8 cellular contexts compared by ENCODE assay signal in the genomic region with DNA sequence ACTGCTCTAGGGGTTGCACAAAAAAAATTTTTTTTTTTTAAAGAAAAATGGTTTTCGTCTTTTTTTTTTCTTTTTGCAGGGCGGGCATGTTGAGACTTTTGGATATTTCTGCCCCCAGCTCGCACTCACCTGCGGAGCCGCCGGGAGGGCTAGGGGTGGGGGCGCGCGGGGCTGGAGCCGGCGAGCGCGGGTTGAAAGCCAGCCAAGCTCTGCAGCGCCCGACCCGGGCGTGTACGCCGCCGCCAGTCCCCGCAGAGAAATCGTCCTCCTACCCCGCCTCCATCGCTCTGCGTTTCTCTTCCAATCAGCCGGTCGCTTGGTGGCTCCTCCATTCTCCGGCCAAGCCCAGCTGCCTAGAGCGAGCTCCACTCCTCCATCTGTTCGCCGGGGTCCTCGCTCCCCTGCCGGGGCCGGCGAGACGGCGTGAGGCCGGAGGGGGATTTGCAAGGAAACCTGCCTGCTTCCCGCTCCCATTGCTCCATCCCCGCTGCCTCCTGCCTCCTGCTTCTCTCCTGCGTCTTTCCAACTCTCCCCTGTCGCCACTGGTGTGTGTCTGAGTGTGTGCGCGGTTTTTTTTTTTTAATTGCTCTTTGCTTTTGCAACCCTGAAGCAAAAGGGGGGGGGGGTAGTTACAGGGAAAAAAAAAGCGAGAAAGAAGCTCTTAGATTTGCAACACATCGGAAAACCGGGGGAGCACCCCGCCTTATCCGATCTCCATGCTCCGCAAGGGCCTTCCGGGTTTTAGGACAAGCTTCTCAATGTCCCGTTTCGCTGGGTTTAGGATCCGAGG. TPM values are rescaled to one million over a fixed set of nuclear protein-coding genes. Genes with fewer than 3 reads are reported as not detected.
A peak's percentile ranks its signal among the peaks of the same experiment; 100 is the strongest.
DNase-seq lines count a peak whose midpoint lies in the region; ATAC-seq, FAIRE-seq and TF ChIP-seq lines count a peak whose summit lies in the region.

No MANE protein-coding gene starts in this region.

- peaks cover 20% of the 10 kb centered on the region for H3K4me1 Mint-ChIP-seq in T-helper 1 cell treated with Interleukin-12 subunit alpha and Interleukin-12 subunit beta and Interleukin-4 antibody, amounts not matched to agents 30 μg/mL and 1 μg/mL, for 36 hours (ENCODE audit: low read depth)
- H3K4me1 Mint-ChIP-seq in progenitor cell of endocrine pancreas (ENCODE audit: low read depth), result peaks cover 14% of the 10 kb centered on the region

- H3K27ac ChIP-seq in ascending aorta (peak overlapping the region; percentile 91 to 99), right cardiac atrium (ENCODE audit: low read length) (peak overlapping the region; percentile 95)

- peak; percentile 66 for FAIRE-seq in GM12891 (lab: Jason Lieb, UNC)

- peak; percentile 58 for TF ChIP-seq POLR2A in GM12891 (IDR thresholded peaks at IDR 0.05; ENCODE audit: low read depth, low read length)

- under 1% methylated on average over 54 of the region's 54 CpGs for WGBS in right cardiac atrium

- ATAC-seq in right cardiac atrium (peak; percentile 64 to 68), HG03039 (IDR thresholded peaks at IDR 0.05; ENCODE audit: unreplicated experiment) (no peak), HG03175 (IDR thresholded peaks at IDR 0.05; ENCODE audit: unreplicated experiment) (no peak)

- peak overlapping the region; percentile 91 for H3K27ac Mint-ChIP-seq in T-helper 1 cell treated with Interleukin-12 subunit alpha and Interleukin-12 subunit beta and Interleukin-4 antibody, amounts not matched to agents 30 μg/mL and 1 μg/mL, for 36 hours
- peak overlapping the region; percentile 90 for H3K27ac Mint-ChIP-seq in progenitor cell of endocrine pancreas

- H3K4me3 ChIP-seq in ascending aorta (peak overlapping the region; percentile 88 to 95), right cardiac atrium (ENCODE audit: low read length) (peak overlapping the region; percentile 98)

- intact Hi-C loops in ascending aorta (cut with DNase I), result no loop called here
- intact Hi-C loops in right cardiac atrium (cut with DNase I), result loop anchor here in 2 of 4 donors (2.0 to 5.0 kb wide), 2 partner anchors 101 to 104 kb away; partner anchors contain the start of gene SLC25A39 (in 2 of the 2)

- H3K36me3 ChIP-seq in ascending aorta, result peaks cover 2 to 10% of the 10 kb centered on the region in 2 donors

- H3K27me3 ChIP-seq in ascending aorta (no peaks in the 10 kb centered on the region), right cardiac atrium (ENCODE audit: control insufficient read depth, insufficient read depth) (no peaks in the 10 kb centered on the region)

- no peaks in the 10 kb centered on the region for H3K9me3 ChIP-seq in ascending aorta
- no peaks in the 10 kb centered on the region for H3K9me3 ChIP-seq in right cardiac atrium (ENCODE audit: control insufficient read depth, low read length)

- peaks cover 6% of the 10 kb centered on the region for H3K27me3 Mint-ChIP-seq in T-helper 1 cell treated with Interleukin-12 subunit alpha and Interleukin-12 subunit beta and Interleukin-4 antibody, amounts not matched to agents 30 μg/mL and 1 μg/mL, for 36 hours (ENCODE audit: low read depth)
- no peaks in the 10 kb centered on the region for H3K27me3 Mint-ChIP-seq in progenitor cell of endocrine pancreas

- no peaks in the 10 kb centered on the region for H3K9me3 Mint-ChIP-seq in T-helper 1 cell treated with Interleukin-12 subunit alpha and Interleukin-12 subunit beta and Interleukin-4 antibody, amounts not matched to agents 30 μg/mL and 1 μg/mL, for 36 hours
- no peaks in the 10 kb centered on the region for H3K9me3 Mint-ChIP-seq in progenitor cell of endocrine pancreas (ENCODE audit: low read depth)

- TF ChIP-seq CTCF in ascending aorta (IDR thresholded peaks at IDR 0.05), result peak in 1 of 3 experiments; percentile 7
- TF ChIP-seq CTCF in progenitor cell of endocrine pancreas (IDR thresholded peaks at IDR 0.05; ENCODE audit: unreplicated experiment), result no peak

- H3K36me3 Mint-ChIP-seq in T-helper 1 cell treated with Interleukin-12 subunit alpha and Interleukin-12 subunit beta and Interleukin-4 antibody, amounts not matched to agents 30 μg/mL and 1 μg/mL, for 36 hours (ENCODE audit: low read depth), result peaks cover 16% of the 10 kb centered on the region
- peaks cover 7% of the 10 kb centered on the region for H3K36me3 Mint-ChIP-seq in progenitor cell of endocrine pancreas (ENCODE audit: insufficient read depth)

- DNase-seq in GM12891 (ENCODE audit: insufficient read length, low spot score) (peak; percentile 66), NCI-H187 (lab: John Stamatoyannopoulos, UW) (peak; percentile 26 to 52), ascending aorta (ENCODE audit: low spot score in 2 of 2) (peak in 1 of 2 donors; percentile 85), right cardiac atrium (peak; percentile 85 to 93 (median 93)), progenitor cell of endocrine pancreas (ENCODE audit: low spot score, unreplicated experiment) (peak; percentile 62)

- peaks cover 17 to 25% of the 10 kb centered on the region in 2 donors for H3K4me1 ChIP-seq in ascending aorta
- peaks cover 14% of the 10 kb centered on the region for H3K4me1 ChIP-seq in right cardiac atrium (ENCODE audit: control insufficient read depth, insufficient read depth, low read length)

- peak overlapping the region; percentile 91 for H3K4me3 Mint-ChIP-seq in T-helper 1 cell treated with Interleukin-12 subunit alpha and Interleukin-12 subunit beta and Interleukin-4 antibody, amounts not matched to agents 30 μg/mL and 1 μg/mL, for 36 hours
- peak overlapping the region; percentile 91 for H3K4me3 Mint-ChIP-seq in progenitor cell of endocrine pancreas (ENCODE audit: low read depth)

TF ChIP-seq in GM12891, 5 proteins besides CTCF, POLR2A, EP300 and RAD21:
- peak; percentile 56; the same call in 1 of the 2 replicates for TF ChIP-seq POLR2AphosphoS5 (IDR thresholded peaks at IDR 0.05; ENCODE audit: low read depth, low read length)
- TF ChIP-seq TAF1 (IDR thresholded peaks at IDR 0.05; ENCODE audit: low read depth, low read length), result peak; percentile 58; the same call in 1 of the 2 replicates
- peak; percentile 25; the same call in 1 of the 2 replicates for TF ChIP-seq POU2F2 (IDR thresholded peaks at IDR 0.05; ENCODE audit: low read depth, low read length)
- TF ChIP-seq SPI1 (IDR thresholded peaks at IDR 0.05; ENCODE audit: low read depth, low read length), result no peak
- TF ChIP-seq PAX5 (IDR thresholded peaks at IDR 0.05; ENCODE audit: insufficient read depth, low read length, severe bottlenecking), result no peak
TF ChIP-seq in GM12891: peak in this region for 3.

RNA-seq across cellular contexts. Expression of gene UBTF, which starts 1.8 kb away (rescaled TPM):
- 46.6 TPM for polyA plus RNA-seq in GM12891 (2012; ENCODE audit: low read depth, missing spikeins)
- total RNA-seq in ascending aorta (25.1 TPM), right cardiac atrium (10 to 100 TPM; 36.7 to 63.4 (median 58.6) TPM), progenitor cell of endocrine pancreas (94.2 and 100 TPM in 2 replicates)
- 43.5 TPM for polyA plus RNA-seq in right cardiac atrium

RNA-seq across cellular contexts. Expression of gene ATXN7L3, which starts 21.6 kb away (rescaled TPM):
- polyA plus RNA-seq in GM12891 (2012; ENCODE audit: low read depth, missing spikeins), result 25.2 TPM
- 62.8 TPM for total RNA-seq in ascending aorta
- total RNA-seq in right cardiac atrium, result 10 to 100 TPM; 37.5 to 52.7 (median 41.2) TPM
- polyA plus RNA-seq in right cardiac atrium, result 31.0 TPM
- 117 and 135 TPM in 2 replicates for total RNA-seq in progenitor cell of endocrine pancreas

RNA-seq across cellular contexts. Expression of gene TMUB2, which starts 34.5 kb away (rescaled TPM):
- 22.5 TPM for polyA plus RNA-seq in GM12891 (2012; ENCODE audit: low read depth, missing spikeins)
- total RNA-seq in ascending aorta (27.9 TPM), right cardiac atrium (10 to 100 TPM; 23.5 to 27.6 (median 26.6) TPM), progenitor cell of endocrine pancreas (48.5 and 50.3 TPM in 2 replicates)
- 26.3 TPM for polyA plus RNA-seq in right cardiac atrium

RNA-seq across cellular contexts. Expression of gene SLC4A1, which starts 46.7 kb away (rescaled TPM):
- 0.03 TPM for polyA plus RNA-seq in GM12891 (2012; ENCODE audit: low read depth, missing spikeins)
- total RNA-seq in ascending aorta, result 2.4 TPM
- under 1 TPM in 3 of 4 donors, not detected in 1; 0.31 to 0.72 (median 0.46) TPM for total RNA-seq in right cardiac atrium
- polyA plus RNA-seq in right cardiac atrium, result 0.16 TPM
- not detected in 2 replicates for total RNA-seq in progenitor cell of endocrine pancreas

RNA-seq across cellular contexts. Expression of gene ASB16, which starts 50.8 kb away (rescaled TPM):
- polyA plus RNA-seq in GM12891 (2012; ENCODE audit: low read depth, missing spikeins), result 0.83 TPM
- total RNA-seq in ascending aorta (not detected), right cardiac atrium (10 to 100 TPM in 2 of 4 donors, 1 to 10 TPM in 2; 5.3 to 11.3 (median 9.7) TPM), progenitor cell of endocrine pancreas (0.49 and 0.89 TPM in 2 replicates)
- 5.4 TPM for polyA plus RNA-seq in right cardiac atrium

Comparison
In these comparisons a context has a peak if more than half of its experiments do, and no peak if none do; other contexts are left out.
1. ATAC-seq: peak in right cardiac atrium (2 of 2); none in HG03039 (single experiment) and HG03175 (single experiment).